In the genomic region with DNA sequence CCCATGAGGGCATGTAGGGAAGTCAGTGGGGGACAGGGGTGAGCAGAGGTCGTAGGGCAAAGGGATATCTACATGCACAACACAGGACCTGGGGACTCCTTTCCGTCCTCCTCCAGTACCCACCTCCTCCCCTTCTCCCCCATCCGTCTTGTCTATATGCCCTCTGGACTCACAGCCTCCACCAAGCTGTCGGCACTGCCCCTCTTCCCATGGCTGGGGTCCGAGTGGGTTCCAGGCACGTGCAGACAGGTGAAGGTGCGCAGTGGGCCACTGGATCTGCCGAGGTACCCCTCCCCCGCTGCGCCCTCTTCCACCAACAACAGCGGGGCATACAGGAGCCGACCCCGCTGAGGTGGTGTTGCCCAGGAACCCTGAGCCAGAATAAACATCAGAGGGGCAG, we compare ENCODE assay signal across 24 cellular contexts. TPM values are rescaled to one million over a fixed set of nuclear protein-coding genes. Genes with fewer than 3 reads are reported as not detected.
DNase-seq lines count a peak whose midpoint lies in the region; FAIRE-seq and TF ChIP-seq lines count a peak whose summit lies in the region.
"Had no signal": no experiment of that assay in that cellular context is flagged by ENCODE, and none has a peak within 500 bp of the region (broad histone marks: within the 10 kb centered on the region; RNA-seq: fewer than 3 reads in every experiment).

No MANE protein-coding gene starts in this region.

- no peak overlapping the region for H3K9ac ChIP-seq in trophoblast cell (ENCODE audit: low read length)
- H3K9ac ChIP-seq: BLaER1 treated with 17β-estradiol and CSF1 and Interleukin-3, amounts not matched to agents 10 nM and 100 nM had no signal

- H4K12ac ChIP-seq in trophoblast cell (ENCODE audit: low read depth, low read length), result peak overlapping the region; percentile 54

- no peak overlapping the region for H3K4me3 ChIP-seq in bronchial epithelial cell (ENCODE audit: low read depth, low read length)
- no peak overlapping the region for H3K4me3 ChIP-seq in dorsolateral prefrontal cortex
- no peak overlapping the region for H3K4me3 ChIP-seq in trophoblast cell (ENCODE audit: low read depth, low read length)
- H3K4me3 ChIP-seq in foreskin fibroblast (ENCODE audit: low read depth in 1 of 2, low read length in 2 of 2), result no peak overlapping the region
- H3K4me3 ChIP-seq: A549; BLaER1 treated with 17β-estradiol and CSF1 and Interleukin-3, amounts not matched to agents 10 nM and 100 nM; GM23338 had no signal

- H3K4me2 ChIP-seq in trophoblast cell (ENCODE audit: low read length), result no peak overlapping the region
- H3K4me2 ChIP-seq: A549; BLaER1 treated with 17β-estradiol and CSF1 and Interleukin-3, amounts not matched to agents 10 nM and 100 nM; GM23338 had no signal

- H4K91ac ChIP-seq in trophoblast cell (ENCODE audit: low read depth, low read length), result no peak overlapping the region

- H3K9me3 ChIP-seq in trophoblast cell (ENCODE audit: insufficient read depth, low read depth, low read length), result no peaks in the 10 kb centered on the region
- H3K9me3 ChIP-seq: A549; BE2C; BLaER1 treated with 17β-estradiol and CSF1 and Interleukin-3, amounts not matched to agents 10 nM and 100 nM had no signal

- no peak overlapping the region for H3K18ac ChIP-seq in trophoblast cell (ENCODE audit: low read length)

- no peak overlapping the region for H3K14ac ChIP-seq in trophoblast cell (ENCODE audit: low read length)

- no peak overlapping the region for H2BK5ac ChIP-seq in trophoblast cell (ENCODE audit: low read depth, low read length, poor library complexity)

- DNase-seq in bronchial epithelial cell (ENCODE audit: low read depth), result no peak
- no peak for DNase-seq in dorsolateral prefrontal cortex
- no peak for DNase-seq in trophoblast cell
- no peak for DNase-seq in foreskin fibroblast
- no peak for DNase-seq in activated CD4-positive, alpha-beta T cell treated with anti-CD3 and anti-CD28 coated beads for 1 hour
- no peak for DNase-seq in dermis blood vessel endothelial cell
- DNase-seq: 8988T; ACHN; AML-193; BE2C; Calu3; CD4-positive, alpha-beta memory T cell; COR-L47; DMS53; DMS79 treated with DMSO at 0.1 percent for 48 hours; GF-D8; H9 had no signal

- no peak overlapping the region for H3K23ac ChIP-seq in trophoblast cell (ENCODE audit: low read length)

- peak; percentile 79 for FAIRE-seq in bronchial epithelial cell (lab: Jason Lieb, UNC)
- FAIRE-seq: A549, GM18507 had no signal

- H3K4ac ChIP-seq in trophoblast cell (ENCODE audit: low read depth, low read length), result no peak overlapping the region

- H3K79me1 ChIP-seq in trophoblast cell (ENCODE audit: low read length), result no peaks in the 10 kb centered on the region

- H3K4me1 ChIP-seq in trophoblast cell (ENCODE audit: control insufficient read depth in 1 of 2, insufficient read depth in 2 of 2, low read length in 2 of 2), result peaks cover 0 to under 1% of the 10 kb centered on the region in 2 experiments
- H3K4me1 ChIP-seq: A549 had no signal

- no peak overlapping the region for H4K8ac ChIP-seq in trophoblast cell (ENCODE audit: low read depth, low read length)

- H2AK5ac ChIP-seq in trophoblast cell (ENCODE audit: low read length), result no peak overlapping the region

- intact Hi-C loops in dorsolateral prefrontal cortex (cut with DNase I), result no loop called here

- TF ChIP-seq CTCF in bronchial epithelial cell (IDR thresholded peaks at IDR 0.05; ENCODE audit: insufficient read depth, low read length, severe bottlenecking), result no peak
- TF ChIP-seq CTCF in dorsolateral prefrontal cortex (IDR thresholded peaks at IDR 0.05 in 54 of 56, conservative IDR thresholded peaks at IDR 0.05 in 2 of 56; ENCODE audit: low read depth in 1 of 56, partially characterized antibody in 56 of 56), result no peak
- TF ChIP-seq CTCF in foreskin fibroblast (IDR thresholded peaks at IDR 0.05; ENCODE audit: low read depth, low read length), result no peak

- H2AFZ ChIP-seq in trophoblast cell (ENCODE audit: insufficient read depth, low read length, poor library complexity), result no peak overlapping the region
- H2AFZ ChIP-seq: GM23338 had no signal

- no CpG with 5 or more reads among the region's 13 CpGs for WGBS in trophoblast cell (ENCODE audit: extremely low coverage, insufficient coverage, insufficient read length)

- no peaks in the 10 kb centered on the region for H3K36me3 ChIP-seq in bronchial epithelial cell (ENCODE audit: control insufficient read depth, insufficient read depth, low read length)
- no peaks in the 10 kb centered on the region for H3K36me3 ChIP-seq in trophoblast cell (ENCODE audit: control insufficient read depth in 1 of 2, insufficient read depth in 2 of 2, low read length in 2 of 2)
- H3K36me3 ChIP-seq: BE2C; BLaER1 treated with 17β-estradiol and CSF1 and Interleukin-3, amounts not matched to agents 10 nM and 100 nM had no signal

- H3K27ac ChIP-seq in dorsolateral prefrontal cortex (peak overlapping the region in 50 of 59 donors; percentile 13 to 89 (median 68)), trophoblast cell (ENCODE audit: low read depth, low read length) (no peak overlapping the region)
- H3K27ac ChIP-seq: A549; BLaER1 treated with 17β-estradiol and CSF1 and Interleukin-3, amounts not matched to agents 10 nM and 100 nM had no signal

- no peaks in the 10 kb centered on the region for H3K79me2 ChIP-seq in trophoblast cell (ENCODE audit: control insufficient read depth, insufficient read depth, low read length, poor library complexity)

- H2BK120ac ChIP-seq in trophoblast cell (ENCODE audit: insufficient read depth, low read length, poor library complexity), result no peak overlapping the region

- H3K27me3 ChIP-seq in bronchial epithelial cell (ENCODE audit: control insufficient read depth, insufficient read depth, low read length) (no peaks in the 10 kb centered on the region), dorsolateral prefrontal cortex (peaks cover 0 to 56% (median 10%) of the 10 kb centered on the region in 45 donors), trophoblast cell (ENCODE audit: insufficient read depth, low read length) (no peaks in the 10 kb centered on the region)
- H3K27me3 ChIP-seq: BE2C had no signal

- no peak overlapping the region for H2BK12ac ChIP-seq in trophoblast cell (ENCODE audit: low read length)

RNA-seq across cellular contexts. Expression of a gene that starts 5.5 kb away (rescaled TPM):
- under 0.01 TPM in 2 replicates for total RNA-seq in bronchial epithelial cell
- 100 to 1,000 TPM; 150 to 795 (median 493) TPM for total RNA-seq in dorsolateral prefrontal cortex
- polyA plus RNA-seq in trophoblast cell (2013), result 0.14 and 0.16 TPM in 2 replicates
- 0.14 and 0.34 TPM in 2 replicates for total RNA-seq in dermis blood vessel endothelial cell

RNA-seq across cellular contexts. Expression of a gene that starts 19.3 kb away (rescaled TPM):
- total RNA-seq in bronchial epithelial cell (12.1 and 13.4 TPM in 2 replicates), dorsolateral prefrontal cortex (1 to 10 TPM; 1.1 to 9.3 (median 3.5) TPM), dermis blood vessel endothelial cell (9.4 and 9.7 TPM in 2 replicates)
- 12.6 TPM in 2 replicates for polyA plus RNA-seq in trophoblast cell (2013)

RNA-seq across cellular contexts. Expression of a gene that starts 27.7 kb away (rescaled TPM):
- total RNA-seq in bronchial epithelial cell (under 0.01 TPM in 2 replicates), dorsolateral prefrontal cortex (1 to 10 TPM in 95 of 120 experiments, under 1 TPM in 25; 0.39 to 4.0 (median 1.5) TPM), dermis blood vessel endothelial cell (under 0.01 and 0.05 TPM in 2 replicates)
- 0.05 and 0.07 TPM in 2 replicates for polyA plus RNA-seq in trophoblast cell (2013)
- total RNA-seq: Calu3, Daoy, G401, H4 had no signal
- polyA plus RNA-seq: A549 had no signal

RNA-seq across cellular contexts. Expression of a gene that starts 29.8 kb away (rescaled TPM):
- total RNA-seq in bronchial epithelial cell (8.2 and 10.6 TPM in 2 replicates), dorsolateral prefrontal cortex (10 to 100 TPM in 118 of 120 experiments, 1 to 10 TPM in 2; 8.7 to 18.4 (median 13.5) TPM), dermis blood vessel endothelial cell (9.7 and 12.2 TPM in 2 replicates)
- 7.6 and 7.8 TPM in 2 replicates for polyA plus RNA-seq in trophoblast cell (2013)

RNA-seq across cellular contexts. Expression of a gene that starts 33.7 kb away (rescaled TPM):
- total RNA-seq in bronchial epithelial cell, result 16.8 and 20.4 TPM in 2 replicates
- total RNA-seq in dorsolateral prefrontal cortex, result 10 to 100 TPM in 24 of 120 experiments, 1 to 10 TPM in 96; 2.2 to 24.2 (median 6.7) TPM
- polyA plus RNA-seq in trophoblast cell (2013), result 35.9 and 37.5 TPM in 2 replicates
- 2.6 and 13.1 TPM in 2 replicates for total RNA-seq in dermis blood vessel endothelial cell

Comparison
In these comparisons a context has a peak if more than half of its experiments do, and no peak if none do; other contexts are left out.
1. RNA of a gene that starts 5.5 kb away (total RNA-seq): 150 to 795 TPM in dorsolateral prefrontal cortex; 0.14 to 0.34 TPM in dermis blood vessel endothelial cell and under 0.01 TPM in bronchial epithelial cell; every median in the first group is over 100 times any median in the second.